In genomic region chr6:33206027-33206863, GRCh38 we compare ENCODE assay signal across 9 cellular contexts. TPM values are rescaled to one million over a fixed set of nuclear protein-coding genes. Genes with fewer than 3 reads are reported as not detected.
DNase-seq lines count a peak whose midpoint lies in the region; ATAC-seq and TF ChIP-seq lines count a peak whose summit lies in the region.
"Had no signal": no experiment of that assay in that cellular context is flagged by ENCODE, and none has a peak within 500 bp of the region (broad histone marks: within the 10 kb centered on the region; RNA-seq: fewer than 3 reads in every experiment).

No MANE protein-coding gene starts in this region.

- H4K8ac ChIP-seq in mesenchymal stem cell (ENCODE audit: low read length), result no peak overlapping the region

- H3K9me3 ChIP-seq in mesenchymal stem cell (ENCODE audit: control insufficient read depth, low read length), result no peaks in the 10 kb centered on the region

- peak overlapping the region in 1 of 2 experiments; percentile 80 for H3K18ac ChIP-seq in mesenchymal stem cell (ENCODE audit: low read depth in 1 of 2, low read length in 2 of 2)

- peaks cover 12% of the 10 kb centered on the region for H3K79me1 ChIP-seq in mesenchymal stem cell (replicated peaks; ENCODE audit: low read length, poor library complexity, severe bottlenecking)

- no peaks in the 10 kb centered on the region for H3K9me2 ChIP-seq in GM23338 (ENCODE audit: insufficient read depth)

- H3K4me3 ChIP-seq in ACC112 (ENCODE audit: low read depth, low read length), result peak overlapping the region; percentile 79; the same call in 1 of the 2 replicates
- 0 out of 2 replicates have a peak overlapping the region, but pooled peaks have one; percentile 96 for H3K4me3 ChIP-seq in GM23338
- no peak overlapping the region for H3K4me3 ChIP-seq in mesenchymal stem cell (ENCODE audit: insufficient read depth in 1 of 2, low read depth in 1 of 2, low read length in 2 of 2)

- H2BK15ac ChIP-seq in mesenchymal stem cell (ENCODE audit: low read depth, poor library complexity, severe bottlenecking), result no peak overlapping the region

- peaks cover 25% of the 10 kb centered on the region for H4K20me1 ChIP-seq in GM23338 (replicated peaks; ENCODE audit: insufficient read depth)

- no peak overlapping the region for H3K14ac ChIP-seq in mesenchymal stem cell (ENCODE audit: low read length in 2 of 2)

- H3K27me3 ChIP-seq in ACC112 (ENCODE audit: insufficient read depth, low read length), result no peaks in the 10 kb centered on the region
- peaks cover 56% of the 10 kb centered on the region for H3K27me3 ChIP-seq in GM23338 (ENCODE audit: insufficient read depth)
- H3K27me3 ChIP-seq in mesenchymal stem cell (ENCODE audit: control insufficient read depth in 1 of 2, insufficient read depth in 1 of 2, low read length in 2 of 2), result no peaks in the 10 kb centered on the region

- H2BK120ac ChIP-seq in mesenchymal stem cell (ENCODE audit: low read depth, low read length), result no peak overlapping the region

- peaks cover 44% of the 10 kb centered on the region for H3K27me3 Mint-ChIP-seq in GM23338 (ENCODE audit: insufficient read depth, low read depth, poor library complexity)
- no peaks in the 10 kb centered on the region for H3K27me3 Mint-ChIP-seq in activated T-helper 1 cell treated with anti-CD3 and anti-CD28 coated beads, Interleukin-12 subunit alpha, Interleukin-12 subunit beta, Interleukin-2, Interleukin-4 antibody, amounts not matched to agents 30 ng/mL and 10 ng/mL and 1 ng/mL, durations not matched to agents 14 hours and 24 hours and 36 hours (ENCODE audit: insufficient read depth)

- H2AFZ ChIP-seq in ACC112 (ENCODE audit: low read length, unreplicated experiment), result no peak overlapping the region
- no peak overlapping the region for H2AFZ ChIP-seq in GM23338
- H2AFZ ChIP-seq in mesenchymal stem cell (ENCODE audit: low read depth, low read length), result no peak overlapping the region

- DNase-seq in GM23338 (ENCODE audit: low spot score) (no peak), mesenchymal stem cell (peak; percentile 46), NCI-H1092 (lab: John Stamatoyannopoulos, UW) (no peak), NCI-H2196 treated with DMSO at 0.1 percent for 48 hours (lab: John Stamatoyannopoulos, UW; ENCODE audit: unreplicated experiment) (no peak)
- DNase-seq in activated T-helper 1 cell treated with anti-CD3 and anti-CD28 coated beads, Interleukin-12 subunit alpha, Interleukin-12 subunit beta, Interleukin-2, Interleukin-4 antibody, amounts not matched to agents 30 ng/mL and 10 ng/mL and 1 ng/mL, durations not matched to agents 14 hours and 24 hours and 36 hours (ENCODE audit: low spot score), result no peak

- no peak for ATAC-seq in GM23338
- no peak for ATAC-seq in GM18511 (IDR thresholded peaks at IDR 0.05; ENCODE audit: unreplicated experiment)
- ATAC-seq in GM19463 (IDR thresholded peaks at IDR 0.05; ENCODE audit: unreplicated experiment), result no peak
- ATAC-seq: left lobe of liver had no signal

- H3K79me2 ChIP-seq in ACC112 (ENCODE audit: control insufficient read depth, insufficient read depth, low read length, unreplicated experiment), result peaks cover 29% of the 10 kb centered on the region
- H3K79me2 ChIP-seq in GM23338 (replicated peaks; ENCODE audit: insufficient read depth), result peaks cover 18% of the 10 kb centered on the region

- peak overlapping the region; percentile 27 for H2AK5ac ChIP-seq in mesenchymal stem cell (ENCODE audit: low read length, severe bottlenecking)

- H3K9ac ChIP-seq in mesenchymal stem cell (ENCODE audit: low read length), result peak overlapping the region; percentile 68

- intact Hi-C loops in activated T-helper 1 cell treated with anti-CD3 and anti-CD28 coated beads, Interleukin-12 subunit alpha, Interleukin-12 subunit beta, Interleukin-2, Interleukin-4 antibody, amounts not matched to agents 30 ng/mL and 10 ng/mL and 1 ng/mL, durations not matched to agents 14 hours and 24 hours and 36 hours (cut with micrococcal nuclease), result loop anchor here (10.0 kb wide), 3 partner anchors 369 to 1541 kb away; partner anchors contain the start of genes C6orf47, CSNK2B, GPANK1 and LY6G5B

- H3K27ac ChIP-seq in ACC112 (ENCODE audit: low read depth, low read length) (peak overlapping the region; percentile 90), GM23338 (ENCODE audit: low read depth) (no peak overlapping the region), mesenchymal stem cell (ENCODE audit: low read length, poor library complexity, severe bottlenecking) (no peak overlapping the region)

- H3K4me2 ChIP-seq in GM23338 (0 out of 2 replicates have a peak overlapping the region, but pooled peaks have one; percentile 97), mesenchymal stem cell (ENCODE audit: low read length, poor library complexity, severe bottlenecking) (no peak overlapping the region)

- H3K9me3 Mint-ChIP-seq in GM23338, result no peaks in the 10 kb centered on the region; the same call in 2 of the 3 replicates
- H3K9me3 Mint-ChIP-seq in activated T-helper 1 cell treated with anti-CD3 and anti-CD28 coated beads, Interleukin-12 subunit alpha, Interleukin-12 subunit beta, Interleukin-2, Interleukin-4 antibody, amounts not matched to agents 30 ng/mL and 10 ng/mL and 1 ng/mL, durations not matched to agents 14 hours and 24 hours and 36 hours, result no peaks in the 10 kb centered on the region

- peaks cover 15% of the 10 kb centered on the region; the same call in 1 of the 2 replicates for H3K36me3 ChIP-seq in ACC112 (ENCODE audit: insufficient read depth, low read length)
- H3K36me3 ChIP-seq in GM23338 (ENCODE audit: insufficient read depth), result peaks cover 11% of the 10 kb centered on the region; the same call in 1 of the 2 replicates
- peaks cover 37 to 44% of the 10 kb centered on the region in 2 experiments for H3K36me3 ChIP-seq in mesenchymal stem cell (ENCODE audit: control insufficient read depth in 1 of 2, insufficient read depth in 2 of 2, low read depth in 1 of 2, low read length in 2 of 2)

- H4K91ac ChIP-seq in mesenchymal stem cell (ENCODE audit: low read length), result no peak overlapping the region

- peaks cover 51% of the 10 kb centered on the region for H3K4me1 ChIP-seq in ACC112 (ENCODE audit: control insufficient read depth, insufficient read depth, low read length, unreplicated experiment)
- peaks cover 39% of the 10 kb centered on the region for H3K4me1 ChIP-seq in GM23338 (ENCODE audit: insufficient read depth)
- peaks cover 49% of the 10 kb centered on the region for H3K4me1 ChIP-seq in mesenchymal stem cell (ENCODE audit: control insufficient read depth, insufficient read depth, low read depth, low read length)

- H3K4me3 Mint-ChIP-seq in GM23338, result peak overlapping the region; percentile 84
- H3K4me3 Mint-ChIP-seq in activated T-helper 1 cell treated with anti-CD3 and anti-CD28 coated beads, Interleukin-12 subunit alpha, Interleukin-12 subunit beta, Interleukin-2, Interleukin-4 antibody, amounts not matched to agents 30 ng/mL and 10 ng/mL and 1 ng/mL, durations not matched to agents 14 hours and 24 hours and 36 hours, result peak overlapping the region; percentile 100

- no peak for TF ChIP-seq CTCF in GM23338 (conservative IDR thresholded peaks at IDR 0.05; ENCODE audit: low read depth in 2 of 2)

- no peak overlapping the region for H3K23ac ChIP-seq in mesenchymal stem cell (ENCODE audit: low read length in 2 of 2)

- H3K4ac ChIP-seq in mesenchymal stem cell (ENCODE audit: low read depth in 1 of 2, low read length in 2 of 2), result no peak overlapping the region

- H3K27ac Mint-ChIP-seq in GM23338, result no peak overlapping the region
- peak overlapping the region; percentile 96 for H3K27ac Mint-ChIP-seq in activated T-helper 1 cell treated with anti-CD3 and anti-CD28 coated beads, Interleukin-12 subunit alpha, Interleukin-12 subunit beta, Interleukin-2, Interleukin-4 antibody, amounts not matched to agents 30 ng/mL and 10 ng/mL and 1 ng/mL, durations not matched to agents 14 hours and 24 hours and 36 hours

- H3F3A ChIP-seq in GM23338 (replicated peaks; ENCODE audit: low read depth), result peaks cover 25% of the 10 kb centered on the region

- H2BK12ac ChIP-seq in mesenchymal stem cell (ENCODE audit: low read length in 2 of 2), result no peak overlapping the region

- H3K36me3 Mint-ChIP-seq in GM23338 (ENCODE audit: low read depth), result peaks cover 42% of the 10 kb centered on the region
- H3K36me3 Mint-ChIP-seq in activated T-helper 1 cell treated with anti-CD3 and anti-CD28 coated beads, Interleukin-12 subunit alpha, Interleukin-12 subunit beta, Interleukin-2, Interleukin-4 antibody, amounts not matched to agents 30 ng/mL and 10 ng/mL and 1 ng/mL, durations not matched to agents 14 hours and 24 hours and 36 hours (ENCODE audit: low read depth), result peaks cover 41% of the 10 kb centered on the region

- H3K4me1 Mint-ChIP-seq in GM23338, result peaks cover 58% of the 10 kb centered on the region
- H3K4me1 Mint-ChIP-seq in activated T-helper 1 cell treated with anti-CD3 and anti-CD28 coated beads, Interleukin-12 subunit alpha, Interleukin-12 subunit beta, Interleukin-2, Interleukin-4 antibody, amounts not matched to agents 30 ng/mL and 10 ng/mL and 1 ng/mL, durations not matched to agents 14 hours and 24 hours and 36 hours (ENCODE audit: low read depth), result peaks cover 61% of the 10 kb centered on the region

- H2BK5ac ChIP-seq in mesenchymal stem cell (ENCODE audit: low read depth, low read length, poor library complexity, severe bottlenecking), result no peak overlapping the region

- 87% methylated on average over 3 of the region's 3 CpGs for WGBS in mesenchymal stem cell

RNA-seq across cellular contexts. Expression of gene HSD17B8, which starts 1.8 kb away (rescaled TPM):
- total RNA-seq in GM23338 (2014; rRNA removed; shearing (Covaris generic)), result 8.9 and 16.0 TPM in 2 replicates
- 4.3 and 5.6 TPM in 2 replicates for polyA plus RNA-seq in GM23338 (2016; fragmentation: Nextera tagmentation; extraction: Ambion mirVana)
- 14.8 and 15.2 TPM in 2 replicates for total RNA-seq in activated T-helper 1 cell treated with anti-CD3 and anti-CD28 coated beads, Interleukin-12 subunit alpha, Interleukin-12 subunit beta, Interleukin-2, Interleukin-4 antibody, amounts not matched to agents 30 ng/mL and 10 ng/mL and 1 ng/mL, durations not matched to agents 14 hours and 24 hours and 36 hours
- 3.9 TPM for polyA plus RNA-seq in mesenchymal stem cell (2013, experiment 1 of 2)
- 3.5 TPM for polyA plus RNA-seq in mesenchymal stem cell (2013, experiment 2 of 2)

RNA-seq across cellular contexts. Expression of gene RING1, which starts 2.1 kb away (rescaled TPM):
- 8.0 and 16.0 TPM in 2 replicates for total RNA-seq in GM23338 (2014; rRNA removed; shearing (Covaris generic))
- polyA plus RNA-seq in GM23338 (2016; fragmentation: Nextera tagmentation; extraction: Ambion mirVana), result 6.4 and 8.3 TPM in 2 replicates
- 50.7 and 53.4 TPM in 2 replicates for total RNA-seq in activated T-helper 1 cell treated with anti-CD3 and anti-CD28 coated beads, Interleukin-12 subunit alpha, Interleukin-12 subunit beta, Interleukin-2, Interleukin-4 antibody, amounts not matched to agents 30 ng/mL and 10 ng/mL and 1 ng/mL, durations not matched to agents 14 hours and 24 hours and 36 hours
- polyA plus RNA-seq in mesenchymal stem cell (2013, experiment 1 of 2), result 45.1 TPM
- polyA plus RNA-seq in mesenchymal stem cell (2013, experiment 2 of 2), result 46.6 TPM

RNA-seq across cellular contexts. Expression of gene SLC39A7, which starts 5.6 kb away (rescaled TPM):
- 75.9 and 79.9 TPM in 2 replicates for total RNA-seq in GM23338 (2014; rRNA removed; shearing (Covaris generic))
- 9.0 and 9.2 TPM in 2 replicates for polyA plus RNA-seq in GM23338 (2016; fragmentation: Nextera tagmentation; extraction: Ambion mirVana)
- 67.1 and 68.8 TPM in 2 replicates for total RNA-seq in activated T-helper 1 cell treated with anti-CD3 and anti-CD28 coated beads, Interleukin-12 subunit alpha, Interleukin-12 subunit beta, Interleukin-2, Interleukin-4 antibody, amounts not matched to agents 30 ng/mL and 10 ng/mL and 1 ng/mL, durations not matched to agents 14 hours and 24 hours and 36 hours
- polyA plus RNA-seq in mesenchymal stem cell (2013, experiment 1 of 2), result 120 TPM
- 117 TPM for polyA plus RNA-seq in mesenchymal stem cell (2013, experiment 2 of 2)

RNA-seq across cellular contexts. Expression of gene RXRB, which starts 5.8 kb away (rescaled TPM):
- 11.3 and 11.6 TPM in 2 replicates for total RNA-seq in GM23338 (2014; rRNA removed; shearing (Covaris generic))
- 6.7 and 6.9 TPM in 2 replicates for polyA plus RNA-seq in GM23338 (2016; fragmentation: Nextera tagmentation; extraction: Ambion mirVana)
- total RNA-seq in activated T-helper 1 cell treated with anti-CD3 and anti-CD28 coated beads, Interleukin-12 subunit alpha, Interleukin-12 subunit beta, Interleukin-2, Interleukin-4 antibody, amounts not matched to agents 30 ng/mL and 10 ng/mL and 1 ng/mL, durations not matched to agents 14 hours and 24 hours and 36 hours, result 46.6 and 47.4 TPM in 2 replicates
- polyA plus RNA-seq in mesenchymal stem cell (2013, experiment 1 of 2), result 20.3 TPM
- polyA plus RNA-seq in mesenchymal stem cell (2013, experiment 2 of 2), result 20.2 TPM

RNA-seq across cellular contexts. Expression of gene COL11A2, which starts 14.0 kb away (rescaled TPM):
- 1.3 and 2.7 TPM in 2 replicates for total RNA-seq in GM23338 (2014; rRNA removed; shearing (Covaris generic))
- 1.6 and 2.2 TPM in 2 replicates for polyA plus RNA-seq in GM23338 (2016; fragmentation: Nextera tagmentation; extraction: Ambion mirVana)
- total RNA-seq in activated T-helper 1 cell treated with anti-CD3 and anti-CD28 coated beads, Interleukin-12 subunit alpha, Interleukin-12 subunit beta, Interleukin-2, Interleukin-4 antibody, amounts not matched to agents 30 ng/mL and 10 ng/mL and 1 ng/mL, durations not matched to agents 14 hours and 24 hours and 36 hours, result 0.61 and 0.65 TPM in 2 replicates
- polyA plus RNA-seq in mesenchymal stem cell (2013, experiment 1 of 2), result 0.44 TPM
- polyA plus RNA-seq in mesenchymal stem cell (2013, experiment 2 of 2), result 0.37 TPM

Comparison
In these comparisons a context has a peak if more than half of its experiments do, and no peak if none do; other contexts are left out.
1. H3K4me3 ChIP-seq: peak in ACC112 (single experiment) and GM23338 (single experiment); none in mesenchymal stem cell (0 of 2).